Comparison of ENCODE assay signal across 15 cellular contexts in genomic region chr7:25615005-25615404, GRCh38.
DNase-seq lines count a peak whose midpoint lies in the region; ATAC-seq and TF ChIP-seq lines count a peak whose summit lies in the region.
"Had no signal": no experiment of that assay in that cellular context is flagged by ENCODE, and none has a peak within 500 bp of the region (broad histone marks: within the 10 kb centered on the region; RNA-seq: fewer than 3 reads in every experiment).

No MANE protein-coding gene starts in this region.

- TF ChIP-seq POLR2A in gastrocnemius medialis (IDR thresholded peaks at IDR 0.05), result no peak

- 23 to 25% methylated on average over 4 of the region's 4 CpGs for WGBS in heart right ventricle, 2 donors

- H3K4me1 ChIP-seq in heart right ventricle (peaks cover 0 to 54% (median 34%) of the 10 kb centered on the region in 9 donors), gastrocnemius medialis (peaks cover 0 to 23% of the 10 kb centered on the region in 2 donors)
- H3K4me1 ChIP-seq: Caco-2, vagina had no signal

- DNase-seq in GF-D8 (lab: John Stamatoyannopoulos, UW) (peak; percentile 92), OCI-M1 (lab: John Stamatoyannopoulos, UW) (peak; percentile 3), heart right ventricle (no peak), gastrocnemius medialis (peak in 1 of 2 donors; percentile 17)
- DNase-seq in activated CD4-positive, CD25-positive, alpha-beta regulatory T cell (lab: John Stamatoyannopoulos, UW), result no peak
- DNase-seq: activated naive CD8-positive, alpha-beta T cell treated with anti-CD3 and anti-CD28 coated beads, Interleukin-2, amount 50 U/mL, for 24 hours; Caco-2; stimulated activated naive CD4-positive, alpha-beta T cell treated with Interleukin-2 at 50 U/mL for 16 hours; T-cell had no signal

- TF ChIP-seq CTCF in heart right ventricle (IDR thresholded peaks at IDR 0.05) (no peak), gastrocnemius medialis (IDR thresholded peaks at IDR 0.05 in 4 of 5, conservative IDR thresholded peaks at IDR 0.05 in 1 of 5) (no peak)

- no peaks in the 10 kb centered on the region for H3K27me3 ChIP-seq in heart right ventricle
- no peaks in the 10 kb centered on the region for H3K27me3 ChIP-seq in gastrocnemius medialis
- H3K27me3 ChIP-seq: vagina had no signal

- peaks cover 0 to 23% (median 13%) of the 10 kb centered on the region in 11 donors for H3K9me3 ChIP-seq in heart right ventricle
- no peaks in the 10 kb centered on the region for H3K9me3 ChIP-seq in gastrocnemius medialis
- H3K9me3 ChIP-seq: Caco-2, prostate gland, vagina had no signal

- in situ Hi-C loops in gastrocnemius medialis (cut with MboI; ENCODE audit: low sequenced_read_pairs in 4 of 4), result no loop called here

- no peaks in the 10 kb centered on the region for H3K36me3 ChIP-seq in heart right ventricle
- no peaks in the 10 kb centered on the region for H3K36me3 ChIP-seq in gastrocnemius medialis
- H3K36me3 ChIP-seq: prostate gland, vagina had no signal

- H3K27ac ChIP-seq in heart right ventricle (peak overlapping the region in 6 of 10 donors; percentile 22 to 66 (median 45)), gastrocnemius medialis (peak overlapping the region in 3 of 4 donors; percentile 18 to 58 (median 20))
- H3K27ac ChIP-seq: prostate gland, vagina had no signal

- intact Hi-C loops in heart right ventricle (cut with DNase I), result loop anchor here in 1 of 10 donors (5.0 kb wide), 1 partner anchor 47 kb away; no protein-coding TSS in a partner anchor
- intact Hi-C loops in gastrocnemius medialis (cut with DNase I; ENCODE audit: low total_unique reads), result no loop called here

- H3K4me3 ChIP-seq in heart right ventricle (no peak overlapping the region), gastrocnemius medialis (no peak overlapping the region)
- H3K4me3 ChIP-seq: prostate gland, vagina had no signal

- ATAC-seq in heart right ventricle, result peak; percentile 42 to 74 (median 58)
- ATAC-seq in gastrocnemius medialis, result no peak
- no peak for ATAC-seq in HG03469 (IDR thresholded peaks at IDR 0.05; ENCODE audit: unreplicated experiment)
- no peak for ATAC-seq in GM19035 (IDR thresholded peaks at IDR 0.05; ENCODE audit: unreplicated experiment)
- no peak for ATAC-seq in HG03025 (IDR thresholded peaks at IDR 0.05; ENCODE audit: low FRiP score, unreplicated experiment)
- ATAC-seq: activated T-helper 17 cell treated with anti-CD3 and anti-CD28 coated beads, Interleukin-2, amount 50 U/mL, for 72 hours; T-cell had no signal

Comparison
In these comparisons a context has a peak if more than half of its experiments do, and no peak if none do; other contexts are left out.
1. DNase-seq: peak in GF-D8 (single experiment) and OCI-M1 (single experiment); none in heart right ventricle (0 of 2) and activated CD4-positive, CD25-positive, alpha-beta regulatory T cell (0 of 4).
2. ATAC-seq: peak in heart right ventricle (8 of 8); none in gastrocnemius medialis (0 of 2), HG03469 (single experiment), GM19035 (single experiment) and HG03025 (single experiment).